1 cellular context compared by ENCODE assay signal in the genomic region with DNA sequence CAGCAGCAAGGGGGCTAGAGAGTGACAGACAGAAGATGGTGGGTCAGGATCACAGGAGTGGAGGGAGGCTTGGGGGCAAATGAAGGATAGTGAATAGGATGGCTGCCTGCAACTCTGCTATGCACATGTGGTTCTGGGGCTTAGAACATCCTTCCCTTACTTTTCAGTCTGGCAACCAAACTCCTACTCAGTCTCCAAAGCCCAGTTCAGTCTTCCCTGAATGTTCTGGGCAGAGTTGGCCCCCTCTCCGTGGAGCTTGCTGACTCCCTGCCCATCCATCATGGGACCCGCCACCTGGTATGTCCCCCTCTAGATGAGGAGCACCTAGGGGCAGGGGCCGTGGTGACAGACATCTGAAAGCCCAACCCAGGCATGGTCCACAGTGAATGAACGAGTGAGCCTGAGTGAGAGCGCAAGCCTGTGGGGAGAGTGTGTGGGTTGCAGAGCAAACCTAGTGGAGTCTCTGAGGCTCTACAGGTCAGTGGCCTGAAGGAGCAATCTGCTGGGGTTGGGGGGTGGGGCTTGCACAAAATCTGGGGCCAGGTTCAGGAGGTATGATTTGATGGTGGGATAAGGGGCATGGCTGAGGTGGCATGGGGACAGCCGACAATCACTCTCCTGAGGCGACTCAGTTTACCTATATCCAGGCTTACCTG.
TF ChIP-seq lines count a peak whose summit lies in the region.

No MANE protein-coding gene starts in this region.

TF ChIP-seq in SK-N-SH, 30 proteins besides CTCF, POLR2A, EP300 and RAD21 (continued from another document):
- TF ChIP-seq RXRA (IDR thresholded peaks at IDR 0.05; ENCODE audit: borderline replicate concordance, low read depth) (no peak), FOSL2 (IDR thresholded peaks at IDR 0.05; ENCODE audit: borderline replicate concordance, low read depth) (no peak), POLR2AphosphoS5 (IDR thresholded peaks at IDR 0.05; ENCODE audit: low read depth, low read length) (no peak)
- TF ChIP-seq, protein P1, sequence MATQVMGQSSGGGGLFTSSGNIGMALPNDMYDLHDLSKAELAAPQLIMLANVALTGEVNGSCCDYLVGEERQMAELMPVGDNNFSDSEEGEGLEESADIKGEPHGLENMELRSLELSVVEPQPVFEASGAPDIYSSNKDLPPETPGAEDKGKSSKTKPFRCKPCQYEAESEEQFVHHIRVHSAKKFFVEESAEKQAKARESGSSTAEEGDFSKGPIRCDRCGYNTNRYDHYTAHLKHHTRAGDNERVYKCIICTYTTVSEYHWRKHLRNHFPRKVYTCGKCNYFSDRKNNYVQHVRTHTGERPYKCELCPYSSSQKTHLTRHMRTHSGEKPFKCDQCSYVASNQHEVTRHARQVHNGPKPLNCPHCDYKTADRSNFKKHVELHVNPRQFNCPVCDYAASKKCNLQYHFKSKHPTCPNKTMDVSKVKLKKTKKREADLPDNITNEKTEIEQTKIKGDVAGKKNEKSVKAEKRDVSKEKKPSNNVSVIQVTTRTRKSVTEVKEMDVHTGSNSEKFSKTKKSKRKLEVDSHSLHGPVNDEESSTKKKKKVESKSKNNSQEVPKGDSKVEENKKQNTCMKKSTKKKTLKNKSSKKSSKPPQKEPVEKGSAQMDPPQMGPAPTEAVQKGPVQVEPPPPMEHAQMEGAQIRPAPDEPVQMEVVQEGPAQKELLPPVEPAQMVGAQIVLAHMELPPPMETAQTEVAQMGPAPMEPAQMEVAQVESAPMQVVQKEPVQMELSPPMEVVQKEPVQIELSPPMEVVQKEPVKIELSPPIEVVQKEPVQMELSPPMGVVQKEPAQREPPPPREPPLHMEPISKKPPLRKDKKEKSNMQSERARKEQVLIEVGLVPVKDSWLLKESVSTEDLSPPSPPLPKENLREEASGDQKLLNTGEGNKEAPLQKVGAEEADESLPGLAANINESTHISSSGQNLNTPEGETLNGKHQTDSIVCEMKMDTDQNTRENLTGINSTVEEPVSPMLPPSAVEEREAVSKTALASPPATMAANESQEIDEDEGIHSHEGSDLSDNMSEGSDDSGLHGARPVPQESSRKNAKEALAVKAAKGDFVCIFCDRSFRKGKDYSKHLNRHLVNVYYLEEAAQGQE (IDR thresholded peaks at IDR 0.05; ENCODE audit: low read depth, low read length): no peak
